ENCODE assay signal across 2 cellular contexts in genomic region chr9:100466828-100467220, GRCh38.
TF ChIP-seq lines count a peak whose summit lies in the region.

No MANE protein-coding gene starts in this region.

TF ChIP-seq in GM12878, 131 proteins besides CTCF, POLR2A, EP300 and RAD21:
- TF ChIP-seq ATF7 (IDR thresholded peaks at IDR 0.05; ENCODE audit: low read depth) (0 out of 2 replicates have a peak, but pooled peaks have one; percentile 31), CHD1 (IDR thresholded peaks at IDR 0.05; ENCODE audit: low read depth, low read length) (no peak), RAD51 (IDR thresholded peaks at IDR 0.05) (peak; percentile 38; the same call in 1 of the 2 replicates), MEF2A (IDR thresholded peaks at IDR 0.05; ENCODE audit: insufficient read depth, low read depth, low read length) (no peak), CREM (IDR thresholded peaks at IDR 0.05; ENCODE audit: low read depth) (no peak), SUZ12 (IDR thresholded peaks at IDR 0.05; ENCODE audit: unreplicated experiment) (no peak), ZSCAN29 (IDR thresholded peaks at IDR 0.05) (no peak), ZBTB33 (IDR thresholded peaks at IDR 0.05) (no peak)

TF ChIP-seq in WTC11, 78 proteins besides CTCF, POLR2A, EP300 and RAD21:
- no peak for TF ChIP-seq JUN (CRISPR knock-in tag; IDR thresholded peaks at IDR 0.05)
